Comparison of ENCODE assay signal across 30 cellular contexts in genomic region chr1:230463760-230464159, GRCh38. TPM values are rescaled to one million over a fixed set of nuclear protein-coding genes. Genes with fewer than 3 reads are reported as not detected.
"Had no signal": no experiment of that assay in that cellular context is flagged by ENCODE, and none has a peak within 500 bp of the region (broad histone marks: within the 10 kb centered on the region; RNA-seq: fewer than 3 reads in every experiment).

No MANE protein-coding gene starts in this region.

- H3K4me2 ChIP-seq: SK-N-SH had no signal

- DNase-seq: activated CD4-positive, alpha-beta T cell treated with anti-CD3 and anti-CD28 coated beads, Interleukin-2, amount 10 ng/mL, durations not matched to agents 24 days and 14 days; activated CD4-positive, alpha-beta T cell treated with anti-CD3 and anti-CD28 coated beads, Interleukin-2, amount 50 U/mL, for 4 hours; activated CD8-positive, alpha-beta T cell treated with anti-CD3 and anti-CD28 coated beads for 36 hours; activated effector memory CD4-positive, alpha-beta T cell treated with anti-CD3 and anti-CD28 coated beads, Interleukin-2, amount 50 U/mL, for 16 hours; activated naive CD4-positive, alpha-beta T cell; activated naive CD4-positive, alpha-beta T cell treated with anti-CD3 and anti-CD28 coated beads, Interleukin-2, amount 50 U/mL, for 16 hours; activated naive CD8-positive, alpha-beta T cell treated with anti-CD3 and anti-CD28 coated beads for 36 hours; activated T-cell treated with anti-CD3 and anti-CD28 coated beads, Interleukin-2, amount 50 U/mL, for 1 hour; activated T-cell treated with anti-CD3 and anti-CD28 coated beads, Interleukin-2, amount 50 U/mL, for 72 hours; amygdala; Karpas-422; KBM-7; NCI-H1048; NCI-H1105 treated with DMSO at 0.1 percent for 48 hours; NCI-H1436; NCI-H1694; NCI-H1930; NCI-H2081 treated with DMSO at 0.1 percent for 48 hours; NCI-H2171 treated with DMSO at 0.1 percent for 48 hours; NCI-H2227 treated with DMSO at 0.1 percent for 48 hours; NCI-H510A treated with DMSO at 0.1 percent for 48 hours; NCI-H526 treated with DMSO at 0.1 percent for 48 hours; NCI-H774; OCI-M1; SHP77 treated with DMSO at 0.1 percent for 48 hours; SK-N-SH had no signal

- H3K27me3 ChIP-seq: ascending aorta, cardiac muscle cell had no signal

- H3K9ac ChIP-seq: SK-N-SH had no signal

- H3K27ac ChIP-seq: ascending aorta, cardiac muscle cell, SJSA1 had no signal

- H3K4me3 ChIP-seq: ascending aorta, cardiac muscle cell, SJSA1 had no signal

- H3K9me3 ChIP-seq: ascending aorta, SJSA1, SK-N-SH had no signal

- H3K4me1 ChIP-seq: ascending aorta, SJSA1 had no signal

- ATAC-seq: activated CD8-positive, alpha-beta T cell treated with anti-CD3 and anti-CD28 coated beads for 36 hours; activated T-cell treated with anti-CD3 and anti-CD28 coated beads, Interleukin-2, amount 50 U/mL, for 72 hours; activated T-helper 17 cell treated with anti-CD3 and anti-CD28 coated beads, Interleukin-2, amount 50 U/mL, for 72 hours had no signal

- H3K36me3 ChIP-seq: ascending aorta, cardiac muscle cell, SJSA1 had no signal

RNA-seq across cellular contexts. Expression of gene PGBD5, which starts 37.6 kb away (rescaled TPM):
- total RNA-seq: activated CD8-positive, alpha-beta T cell treated with anti-CD3 and anti-CD28 coated beads for 36 hours; activated naive CD8-positive, alpha-beta T cell treated with anti-CD3 and anti-CD28 coated beads for 36 hours; ascending aorta had no signal
